Comparison of ENCODE assay signal across 5 cellular contexts in the genomic region with DNA sequence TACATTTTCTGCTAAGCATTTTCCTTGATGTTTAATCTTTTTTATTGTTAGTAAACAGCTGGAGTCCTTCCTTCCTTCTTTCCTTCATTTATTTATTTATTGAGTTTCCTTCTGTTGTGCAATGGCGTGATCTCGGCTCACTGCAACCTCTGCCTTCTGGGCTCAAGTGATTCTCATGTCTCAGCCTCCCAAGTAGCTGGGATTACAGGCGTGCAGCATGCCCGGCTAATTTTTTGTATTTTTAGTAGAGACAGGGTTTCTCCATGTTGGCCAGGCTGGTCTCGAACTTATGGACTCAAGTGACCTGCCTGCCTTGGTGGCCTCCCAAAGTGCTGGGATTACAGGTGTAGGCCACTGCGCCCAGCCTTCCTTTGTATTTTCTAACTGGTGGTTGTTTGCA. TPM values are rescaled to one million over a fixed set of nuclear protein-coding genes. Genes with fewer than 3 reads are reported as not detected.
"Had no signal": no experiment of that assay in that cellular context is flagged by ENCODE, and none has a peak within 500 bp of the region (broad histone marks: within the 10 kb centered on the region; RNA-seq: fewer than 3 reads in every experiment).

No MANE protein-coding gene starts in this region.

RNA-seq across cellular contexts. Expression of a gene that starts 6.2 kb away (rescaled TPM):
- total RNA-seq: GM23248, H4, HFFc6, HT1080 had no signal
- polyA plus RNA-seq: GM23248 had no signal

RNA-seq across cellular contexts. Expression of a gene that starts 6.4 kb away (rescaled TPM):
- total RNA-seq: GM23248, HFFc6, HT1080 had no signal
- polyA plus RNA-seq: GM23248 had no signal

RNA-seq across cellular contexts. Expression of a gene that starts 24.4 kb away (rescaled TPM):
- total RNA-seq: GM23248, H4, HT1080 had no signal
- polyA plus RNA-seq: GM23248, IgD-negative memory B cell had no signal
